20 cellular contexts compared by ENCODE assay signal in genomic region chr6:168926306-168926705, GRCh38.
"Had no signal": no experiment of that assay in that cellular context is flagged by ENCODE, and none has a peak within 500 bp of the region (broad histone marks: within the 10 kb centered on the region; RNA-seq: fewer than 3 reads in every experiment).

No MANE protein-coding gene starts in this region.

- H3K36me3 ChIP-seq: lower lobe of right lung, ovary, prostate gland had no signal

- H3K36me3 Mint-ChIP-seq: activated CD4-positive, alpha-beta memory T cell treated with anti-CD3 and anti-CD28 coated beads for 36 hours; activated naive CD4-positive, alpha-beta T cell treated with anti-CD3 and anti-CD28 coated beads, Interleukin-2, amount 50 U/mL, for 24 hours; naive thymus-derived CD4-positive, alpha-beta T cell had no signal

- H3K4me3 Mint-ChIP-seq: activated CD4-positive, alpha-beta memory T cell treated with anti-CD3 and anti-CD28 coated beads for 36 hours; activated naive CD4-positive, alpha-beta T cell treated with anti-CD3 and anti-CD28 coated beads, Interleukin-2, amount 50 U/mL, for 24 hours; dendritic cell treated with granulocyte-macrophage colony-stimulating factor and Interleukin-4, amounts not matched to agents 40 ng/mL and 50 ng/mL, for 4 days; naive thymus-derived CD4-positive, alpha-beta T cell; T-helper 1 cell treated with Interleukin-12 subunit alpha and Interleukin-12 subunit beta and Interleukin-4 antibody, amounts not matched to agents 30 μg/mL and 1 μg/mL, for 36 hours had no signal

- H3K4me1 Mint-ChIP-seq: activated naive CD4-positive, alpha-beta T cell treated with anti-CD3 and anti-CD28 coated beads, Interleukin-2, amount 50 U/mL, for 24 hours; naive thymus-derived CD4-positive, alpha-beta T cell had no signal

- H3K9me3 ChIP-seq: body of pancreas, lower lobe of right lung, ovary, prostate gland had no signal

- DNase-seq: activated CD4-positive, alpha-beta memory T cell treated with anti-CD3 and anti-CD28 coated beads for 36 hours; activated CD4-positive, alpha-beta T cell treated with anti-CD3 and anti-CD28 coated beads for 48 hours; activated effector memory CD4-positive, alpha-beta T cell treated with anti-CD3 and anti-CD28 coated beads, Interleukin-2, amount 50 U/mL, for 16 hours; activated T-cell treated with anti-CD3 and anti-CD28 coated beads for 4 hours; anterior cingulate cortex; body of pancreas; effector CD4-positive, alpha-beta T cell; erythroblast; foreskin fibroblast; kidney; lower lobe of right lung; naive thymus-derived CD4-positive, alpha-beta T cell; ovary; stimulated activated CD4-positive, alpha-beta T cell treated with anti-CD3 and anti-CD28 coated beads, Interleukin-12 subunit alpha, Interleukin-12 subunit beta, amount 100 ng/mL, for 4 hours; stimulated activated CD4-positive, alpha-beta T cell treated with anti-CD3 and anti-CD28 coated beads, Interleukin-4, amount 100 ng/mL, for 4 hours; stimulated activated naive CD8-positive, alpha-beta T cell treated with anti-CD3 and anti-CD28 coated beads, Interleukin-15, Interleukin-2, amounts not matched to agents 100 U/mL and 50 U/mL, for 24 hours had no signal

- FAIRE-seq: kidney had no signal

- H3K27ac ChIP-seq: body of pancreas, lower lobe of right lung, ovary, prostate gland had no signal

- H3K9me3 Mint-ChIP-seq: activated CD4-positive, alpha-beta memory T cell treated with anti-CD3 and anti-CD28 coated beads for 36 hours; activated naive CD4-positive, alpha-beta T cell treated with anti-CD3 and anti-CD28 coated beads, Interleukin-2, amount 50 U/mL, for 24 hours had no signal

- H3K27ac Mint-ChIP-seq: activated CD4-positive, alpha-beta memory T cell treated with anti-CD3 and anti-CD28 coated beads for 36 hours; activated naive CD4-positive, alpha-beta T cell treated with anti-CD3 and anti-CD28 coated beads, Interleukin-2, amount 50 U/mL, for 24 hours; dendritic cell treated with granulocyte-macrophage colony-stimulating factor and Interleukin-4, amounts not matched to agents 40 ng/mL and 50 ng/mL, for 4 days; T-helper 1 cell treated with Interleukin-12 subunit alpha and Interleukin-12 subunit beta and Interleukin-4 antibody, amounts not matched to agents 30 μg/mL and 1 μg/mL, for 36 hours had no signal

- H3K27me3 Mint-ChIP-seq: dendritic cell treated with granulocyte-macrophage colony-stimulating factor and Interleukin-4, amounts not matched to agents 40 ng/mL and 50 ng/mL, for 4 days had no signal

- H3K4me1 ChIP-seq: body of pancreas, lower lobe of right lung, prostate gland had no signal

- H3K4me3 ChIP-seq: body of pancreas, lower lobe of right lung, ovary, prostate gland had no signal

- H3K27me3 ChIP-seq: body of pancreas, ovary had no signal

- ATAC-seq: body of pancreas; lower lobe of right lung; naive thymus-derived CD4-positive, alpha-beta T cell; stimulated activated naive CD8-positive, alpha-beta T cell treated with anti-CD3 and anti-CD28 coated beads, Interleukin-15, Interleukin-2, amounts not matched to agents 100 U/mL and 50 U/mL, for 24 hours had no signal
